10 cellular contexts compared by ENCODE assay signal in the genomic region with DNA sequence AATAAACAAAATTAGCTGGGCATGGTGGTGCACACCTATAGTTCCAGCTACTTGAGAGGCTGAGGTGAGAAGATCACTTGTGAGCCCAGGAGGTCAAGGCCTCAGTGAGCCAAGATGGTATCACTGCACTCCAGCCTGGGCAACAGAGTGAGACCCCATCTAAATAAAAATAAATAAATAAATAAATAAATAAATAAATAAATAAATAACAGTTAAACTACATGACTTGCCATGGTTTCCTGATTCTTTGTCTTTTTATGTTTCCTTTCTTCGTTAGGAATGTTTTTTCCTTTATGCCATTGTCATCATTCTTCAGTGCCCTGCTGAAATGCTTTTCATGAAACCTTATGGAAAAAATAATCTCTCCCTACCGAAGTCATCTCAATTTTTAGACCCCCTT. TPM values are rescaled to one million over a fixed set of nuclear protein-coding genes. Genes with fewer than 3 reads are reported as not detected.
"Had no signal": no experiment of that assay in that cellular context is flagged by ENCODE, and none has a peak within 500 bp of the region (broad histone marks: within the 10 kb centered on the region; RNA-seq: fewer than 3 reads in every experiment).

No MANE protein-coding gene starts in this region.

- H3K4me3 ChIP-seq: GM23248 had no signal

- H2AFZ ChIP-seq: GM23248 had no signal

- FAIRE-seq: H54, HTR-8/SVneo had no signal

- H3K9ac ChIP-seq: GM23248, KMS-11 had no signal

- H3K4me3 Mint-ChIP-seq: H9, HFFc6 had no signal

- DNase-seq: GM23248, GOT3, H9, HCEC 1CT, HFFc6, IMR-90, KBM-7 had no signal

- H3K27ac ChIP-seq: GM23248, KMS-11 had no signal

- H3K27ac Mint-ChIP-seq: H9, HFFc6 had no signal

- H3K9me3 Mint-ChIP-seq: H9, HFFc6 had no signal

- H3K4me2 ChIP-seq: KMS-11 had no signal

RNA-seq across cellular contexts. Expression of gene CXCL17, which starts 35.2 kb away (rescaled TPM):
- total RNA-seq: GM23248, H9, HFFc6, IMR-90 had no signal
- polyA plus RNA-seq: GM23248, IMR-90 had no signal

RNA-seq across cellular contexts. Expression of gene CEACAM1, which starts 50.3 kb away (rescaled TPM):
- total RNA-seq: GM23248, HFFc6, IMR-90 had no signal
- polyA plus RNA-seq: GM23248, IMR-90 had no signal
